8 cellular contexts compared by ENCODE assay signal in genomic region chr14:35825968-35826217, GRCh38. TPM values are rescaled to one million over a fixed set of nuclear protein-coding genes. Genes with fewer than 3 reads are reported as not detected.
DNase-seq lines count a peak whose midpoint lies in the region; ATAC-seq and TF ChIP-seq lines count a peak whose summit lies in the region.

No MANE protein-coding gene starts in this region.

- peaks cover 17% of the 10 kb centered on the region for H3K4me1 ChIP-seq in left ventricle myocardium inferior
- H3K4me1 ChIP-seq in mesendoderm (ENCODE audit: control insufficient read depth, low read depth, low read length), result peaks cover 3% of the 10 kb centered on the region
- no peaks in the 10 kb centered on the region for H3K4me1 ChIP-seq in uterus

- peak overlapping the region; percentile 90 for H3K56ac ChIP-seq in mesendoderm (ENCODE audit: low read length)

- intact Hi-C loops in left ventricle myocardium inferior (cut with micrococcal nuclease), result no loop called here
- intact Hi-C loops in Right ventricle myocardium superior (cut with DNase I), result no loop called here
- intact Hi-C loops in uterus (cut with DNase I; ENCODE audit: low total_unique reads), result no loop called here

- H3K79me1 ChIP-seq in mesendoderm (ENCODE audit: low read length), result peaks cover 6% of the 10 kb centered on the region

- ATAC-seq in Right ventricle myocardium superior (ENCODE audit: poor library complexity), result no peak
- ATAC-seq in HG03196 (IDR thresholded peaks at IDR 0.05; ENCODE audit: unreplicated experiment), result no peak
- no peak for ATAC-seq in HG02759 (IDR thresholded peaks at IDR 0.05; ENCODE audit: unreplicated experiment)

- DNase-seq in left ventricle myocardium inferior (no peak), Right ventricle myocardium superior (no peak), brain microvascular endothelial cell (no peak), mesendoderm (no peak), uterus (no peak), G401 (ENCODE audit: low spot score) (no peak)

- no CpG with 5 or more reads among the region's 6 CpGs for WGBS in mesendoderm (ENCODE audit: extremely low coverage, insufficient coverage, low lambda C conversion rate)

- H3K4me2 ChIP-seq in mesendoderm (ENCODE audit: low read length), result peak overlapping the region; percentile 95

- H2AK5ac ChIP-seq in mesendoderm (ENCODE audit: low read length), result no peak overlapping the region

- H3K4me3 ChIP-seq in left ventricle myocardium inferior (peak overlapping the region; percentile 92), brain microvascular endothelial cell (ENCODE audit: low read depth, low read length) (peak overlapping the region; percentile 78), mesendoderm (ENCODE audit: low read length) (peak overlapping the region; percentile 53), uterus (peak overlapping the region; percentile 63 to 84)

- no peak overlapping the region for H2BK15ac ChIP-seq in mesendoderm (replicated peaks; ENCODE audit: low read depth)

- H3K27me3 ChIP-seq in left ventricle myocardium inferior (ENCODE audit: low read depth) (no peaks in the 10 kb centered on the region), brain microvascular endothelial cell (replicated peaks) (no peaks in the 10 kb centered on the region), mesendoderm (ENCODE audit: insufficient read depth, low read length, poor library complexity) (no peaks in the 10 kb centered on the region), uterus (no peaks in the 10 kb centered on the region)

- H2BK5ac ChIP-seq in mesendoderm (ENCODE audit: low read length), result no peak overlapping the region

- TF ChIP-seq POLR2A in uterus (IDR thresholded peaks at IDR 0.05), result no peak

- peak overlapping the region; percentile 81 for H3K9ac ChIP-seq in mesendoderm (ENCODE audit: low read length)

- no peaks in the 10 kb centered on the region for H3K9me3 ChIP-seq in left ventricle myocardium inferior (replicated peaks)
- no peaks in the 10 kb centered on the region for H3K9me3 ChIP-seq in uterus

- H3K23ac ChIP-seq in mesendoderm (ENCODE audit: low read length), result no peak overlapping the region

- H2BK120ac ChIP-seq in mesendoderm (ENCODE audit: low read depth, low read length), result no peak overlapping the region

- H4K5ac ChIP-seq in mesendoderm (ENCODE audit: low read length), result no peak overlapping the region

- in situ Hi-C loops in brain microvascular endothelial cell (cut with HindIII; ENCODE audit: low pct_ligation_motif_present, low sequenced_read_pairs), result no loop called here
- in situ Hi-C loops in G401 (cut with HindIII; ENCODE audit: low sequenced_read_pairs), result no loop called here

- no peaks in the 10 kb centered on the region for H3K36me3 ChIP-seq in left ventricle myocardium inferior
- H3K36me3 ChIP-seq in brain microvascular endothelial cell (replicated peaks), result no peaks in the 10 kb centered on the region
- no peaks in the 10 kb centered on the region for H3K36me3 ChIP-seq in mesendoderm (ENCODE audit: control insufficient read depth, insufficient read depth, low read length)
- no peaks in the 10 kb centered on the region for H3K36me3 ChIP-seq in uterus

- peaks cover 3% of the 10 kb centered on the region for H3K79me2 ChIP-seq in mesendoderm (ENCODE audit: control insufficient read depth, insufficient read depth, low read length)

- no peak overlapping the region for H3K4ac ChIP-seq in mesendoderm (ENCODE audit: low read depth, low read length)

- H3K18ac ChIP-seq in mesendoderm (ENCODE audit: low read length), result no peak overlapping the region

- H4K8ac ChIP-seq in mesendoderm (ENCODE audit: low read depth, low read length), result no peak overlapping the region

- H3K27ac ChIP-seq in left ventricle myocardium inferior (replicated peaks) (peak overlapping the region; percentile 99), brain microvascular endothelial cell (peak overlapping the region; percentile 31), mesendoderm (ENCODE audit: low read depth, low read length) (no peak overlapping the region), uterus (peak overlapping the region; percentile 76 to 95)

- TF ChIP-seq CTCF in left ventricle myocardium inferior (IDR thresholded peaks at IDR 0.05; ENCODE audit: borderline replicate concordance) (no peak), brain microvascular endothelial cell (IDR thresholded peaks at IDR 0.05; ENCODE audit: low read depth, low read length, missing control alignments) (no peak), uterus (IDR thresholded peaks at IDR 0.05) (no peak)

RNA-seq across cellular contexts. Expression of gene BRMS1L, which starts 0.2 kb away (rescaled TPM):
- total RNA-seq in left ventricle myocardium inferior (14.2 TPM), Right ventricle myocardium superior (10.3 TPM), uterus (10 to 100 TPM in 2 of 4 donors, 1 to 10 TPM in 2; 1.5 to 16.3 (median 8.5) TPM)
- polyA plus RNA-seq in mesendoderm (2013, experiment 1 of 2), result 7.1 TPM
- polyA plus RNA-seq in mesendoderm (2013, experiment 2 of 2), result 7.2 TPM
- total RNA-seq in G401 (2014; rRNA removed; shearing (Covaris generic)), result 8.7 and 24.4 TPM in 2 replicates

RNA-seq across cellular contexts. Expression of gene RALGAPA1, which starts 16.8 kb away (rescaled TPM):
- total RNA-seq in left ventricle myocardium inferior, result 31.8 TPM
- 31.3 TPM for total RNA-seq in Right ventricle myocardium superior
- 11.2 TPM for polyA plus RNA-seq in mesendoderm (2013, experiment 1 of 2)
- polyA plus RNA-seq in mesendoderm (2013, experiment 2 of 2), result 10.7 TPM
- 100 to 1,000 TPM in 2 of 4 donors, 10 to 100 TPM in 2; 44.1 to 138 (median 108) TPM for total RNA-seq in uterus
- total RNA-seq in G401 (2014; rRNA removed; shearing (Covaris generic)), result 11.1 and 17.6 TPM in 2 replicates
